In the genomic region with DNA sequence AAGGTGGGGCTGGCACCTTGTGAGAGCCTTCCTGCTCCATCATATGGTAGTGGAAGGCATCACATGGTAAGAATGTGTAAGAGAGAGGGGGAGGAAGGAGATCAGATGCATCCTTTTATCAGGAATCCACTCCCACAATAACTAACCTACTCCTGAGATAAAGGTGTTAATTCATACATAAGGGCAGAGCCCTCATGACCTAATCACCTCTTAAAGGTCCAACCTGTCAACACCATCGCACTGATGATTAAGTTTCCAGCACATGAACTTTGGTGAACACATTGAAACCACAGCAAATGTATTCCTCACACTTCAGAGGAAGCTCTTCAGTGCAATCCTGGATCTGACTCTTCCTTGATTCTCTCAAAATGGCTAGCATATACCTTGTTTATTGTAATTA, we compare ENCODE assay signal across 34 cellular contexts. TPM values are rescaled to one million over a fixed set of nuclear protein-coding genes. Genes with fewer than 3 reads are reported as not detected.
"Had no signal": no experiment of that assay in that cellular context is flagged by ENCODE, and none has a peak within 500 bp of the region (broad histone marks: within the 10 kb centered on the region; RNA-seq: fewer than 3 reads in every experiment).

No MANE protein-coding gene starts in this region.

- H3K27me3 ChIP-seq: dorsolateral prefrontal cortex, esophagus squamous epithelium, gastrocnemius medialis, heart right ventricle, left lung had no signal

- H3K4me3 ChIP-seq: coronary artery, dorsolateral prefrontal cortex, esophagus squamous epithelium, gastrocnemius medialis, heart right ventricle, left lung, lower lobe of right lung, mucosa of descending colon had no signal

- H3K4me3 Mint-ChIP-seq: mesothelial cell of epicardium; naive B cell; naive thymus-derived CD8-positive, alpha-beta T cell had no signal

- H3K4me1 Mint-ChIP-seq: naive B cell; naive thymus-derived CD8-positive, alpha-beta T cell had no signal

- ATAC-seq: esophagus mucosa; gastrocnemius medialis; heart right ventricle; left cardiac atrium; left lung; left ventricle myocardium superior; lower lobe of right lung; mucosa of descending colon; naive thymus-derived CD8-positive, alpha-beta T cell had no signal

- H3K4me1 ChIP-seq: esophagus squamous epithelium, gastrocnemius medialis, heart right ventricle, left lung, lower lobe of right lung had no signal

- H3K27ac ChIP-seq: coronary artery, dorsolateral prefrontal cortex, epithelial cell of prostate, esophagus squamous epithelium, gastrocnemius medialis, heart right ventricle, left lung, lower lobe of right lung had no signal

- H3K9me3 ChIP-seq: gastrocnemius medialis had no signal

- H3K27ac Mint-ChIP-seq: mesothelial cell of epicardium; naive thymus-derived CD8-positive, alpha-beta T cell had no signal

- H3K36me3 ChIP-seq: esophagus squamous epithelium, gastrocnemius medialis, heart right ventricle, left lung, lower lobe of right lung had no signal

- DNase-seq: dermis blood vessel endothelial cell; dorsolateral prefrontal cortex; effector CD4-positive, alpha-beta T cell; effector memory CD4-positive, alpha-beta T cell; erythroblast; esophagus squamous epithelium; foreskin fibroblast; foreskin melanocyte; gastrocnemius medialis; glutamatergic neuron; head of caudate nucleus; heart right ventricle; hippocampal formation; left cardiac atrium; left lung; left ventricle myocardium superior; lower lobe of right lung; mesenchymal stem cell; mucosa of descending colon; naive B cell; naive thymus-derived CD8-positive, alpha-beta T cell had no signal

- H3K27me3 Mint-ChIP-seq: naive B cell had no signal

- FAIRE-seq: endometrium, islet of Langerhans, keratinocyte had no signal

RNA-seq across cellular contexts. Expression of gene PLSCR2, which starts 55.4 kb away (rescaled TPM):
- total RNA-seq: esophagus squamous epithelium, gastrocnemius medialis, glomerular endothelial cell, heart right ventricle, kidney epithelial cell, left cardiac atrium, left ventricle myocardium superior, lower leg skin, lung microvascular endothelial cell, mesenteric fat pad, myocyte had no signal
- polyA plus RNA-seq: heart right ventricle, keratinocyte had no signal
